Comparison of ENCODE assay signal across 10 cellular contexts in genomic region chr20:17615645-17616479, GRCh38. TPM values are rescaled to one million over a fixed set of nuclear protein-coding genes. Genes with fewer than 3 reads are reported as not detected.
DNase-seq lines count a peak whose midpoint lies in the region; ATAC-seq, FAIRE-seq and TF ChIP-seq lines count a peak whose summit lies in the region.
"Had no signal": no experiment of that assay in that cellular context is flagged by ENCODE, and none has a peak within 500 bp of the region (broad histone marks: within the 10 kb centered on the region; RNA-seq: fewer than 3 reads in every experiment).

No MANE protein-coding gene starts in this region.

- no peak overlapping the region for H3K18ac ChIP-seq in H1 (ENCODE audit: extremely low read depth, low read length)

- no peak for TF ChIP-seq POLR2A in H1 (IDR thresholded peaks at IDR 0.05; ENCODE audit: control extremely low read depth in 1 of 2, low read depth in 2 of 2, low read length in 2 of 2)
- no peak for TF ChIP-seq POLR2A in prostate gland (IDR thresholded peaks at IDR 0.05)

- H3K14ac ChIP-seq in H1 (ENCODE audit: insufficient read length), result no peak overlapping the region

- peak overlapping the region; percentile 57; the same call in 1 of the 2 replicates for H4K8ac ChIP-seq in H1 (ENCODE audit: extremely low read depth, insufficient read depth, low read length)

- no peak for TF ChIP-seq EP300 in H1 (IDR thresholded peaks at IDR 0.05; ENCODE audit: borderline replicate concordance in 1 of 2, low read depth in 2 of 2, low read length in 2 of 2)

- no peak overlapping the region for H2AFZ ChIP-seq in DND-41 (ENCODE audit: low read depth, low read length)
- H2AFZ ChIP-seq in H1 (ENCODE audit: low read length), result no peak overlapping the region

- no peak overlapping the region for H2BK15ac ChIP-seq in H1 (ENCODE audit: low read length)

- no peak overlapping the region for H4K5ac ChIP-seq in H1 (ENCODE audit: insufficient read length, low read depth, low read length)

- 88% methylated on average over 22 of the region's 22 CpGs; no CpG with 5 or more reads in 1 of the 2 experiments for WGBS in H1 (ENCODE audit: extremely low coverage in 1 of 2, insufficient coverage in 1 of 2, insufficient read length in 1 of 2, insufficient replicate concordance in 2 of 2, low coverage in 1 of 2, low lambda C conversion rate in 2 of 2, missing lambda C conversion rate in 1 of 2), 2 experiments
- WGBS in prostate gland, result 63% methylated on average over 22 of the region's 22 CpGs

- H3K4ac ChIP-seq in H1 (replicated peaks; ENCODE audit: insufficient read length, low read depth, low read length), result no peak overlapping the region

- no peak for TF ChIP-seq CTCF in DND-41 (IDR thresholded peaks at IDR 0.05; ENCODE audit: borderline replicate concordance, extremely low read depth, low read length, poor library complexity, severe bottlenecking)
- no peak for TF ChIP-seq CTCF in H1 (IDR thresholded peaks at IDR 0.05; ENCODE audit: control extremely low read depth in 1 of 3, insufficient read depth in 1 of 3, low read depth in 1 of 3, low read length in 3 of 3)
- TF ChIP-seq CTCF in prostate gland (IDR thresholded peaks at IDR 0.05), result no peak

- no peak overlapping the region for H2AK5ac ChIP-seq in H1 (ENCODE audit: low read depth, low read length)

- H3K27me3 ChIP-seq in DND-41 (ENCODE audit: insufficient read depth, low read length, poor library complexity), result no peaks in the 10 kb centered on the region
- H3K27me3 ChIP-seq in H1 (replicated peaks in 1 of 4; ENCODE audit: control insufficient read depth in 3 of 4, extremely low read depth in 1 of 4, insufficient read depth in 3 of 4, low read length in 3 of 4), result no peaks in the 10 kb centered on the region
- H3K27me3 ChIP-seq in prostate gland (replicated peaks; ENCODE audit: insufficient read depth), result no peaks in the 10 kb centered on the region

- H2BK12ac ChIP-seq in H1 (ENCODE audit: low read depth, low read length), result no peak overlapping the region

- H2BK5ac ChIP-seq in H1 (ENCODE audit: low read depth, low read length), result no peak overlapping the region

- H3K4me1 ChIP-seq in DND-41 (ENCODE audit: insufficient read depth, low read length) (no peaks in the 10 kb centered on the region), H1 (replicated peaks in 1 of 4; ENCODE audit: control insufficient read depth in 3 of 4, insufficient read depth in 4 of 4, low read length in 3 of 4) (peaks cover 0 to 4% (median 1%) of the 10 kb centered on the region in 4 experiments; a peak in 3 of 7 replicates), prostate gland (replicated peaks) (peaks cover 8% of the 10 kb centered on the region)

- H3K4me3 ChIP-seq in DND-41 (ENCODE audit: low read depth in 1 of 2, low read length in 2 of 2), result no peak overlapping the region
- H3K4me3 ChIP-seq in H1 (ENCODE audit: extremely low read depth in 1 of 4, insufficient read depth in 2 of 4, low read depth in 3 of 4, low read length in 4 of 4), result no peak overlapping the region
- no peak overlapping the region for H3K4me3 ChIP-seq in prostate gland

- intact Hi-C loops in prostate gland (cut with DNase I), result no loop called here

- peaks cover 60% of the 10 kb centered on the region for H3K36me3 ChIP-seq in DND-41 (ENCODE audit: insufficient read depth, low read length)
- H3K36me3 ChIP-seq in H1 (ENCODE audit: control insufficient read depth in 2 of 4, insufficient read depth in 4 of 4, low read length in 3 of 4), result peaks cover 5 to 34% (median 18%) of the 10 kb centered on the region in 4 experiments; a peak in 7 of 8 replicates
- H3K36me3 ChIP-seq in prostate gland, result peaks cover 3 to 17% of the 10 kb centered on the region in 2 donors

- DNase-seq in DND-41 (peak; percentile 3), NCI-H1092 (lab: John Stamatoyannopoulos, UW) (peak; percentile 33), H1 (ENCODE audit: low read depth in 1 of 2, low spot score in 2 of 2) (no peak), prostate gland (ENCODE audit: low spot score) (no peak), RKO (ENCODE audit: low spot score) (no peak)
- DNase-seq: activated gamma-delta T cell, DMS79 treated with DMSO at 0.1 percent for 48 hours had no signal

- H2BK20ac ChIP-seq in H1 (ENCODE audit: low read length), result no peak overlapping the region

- POLR2A ChIA-PET in H1 (lab: Charles Lee; ENCODE audit: partially characterized antibody), result interaction anchor here (0.7 to 1.6 kb wide), 3 partner anchors 70 to 85 kb away, joined by 3 to 5 read pairs (median 3); partner anchors contain the start of gene BFSP1

- no peak overlapping the region for H2BK120ac ChIP-seq in H1 (replicated peaks; ENCODE audit: low read depth, low read length)

- ATAC-seq in DND-41 (ENCODE audit: insufficient read depth, low read depth) (no peak), HG02938 (IDR thresholded peaks at IDR 0.05; ENCODE audit: unreplicated experiment) (no peak), GM18909 (IDR thresholded peaks at IDR 0.05; ENCODE audit: poor library complexity, unreplicated experiment) (no peak), GM18502 (IDR thresholded peaks at IDR 0.05; ENCODE audit: poor library complexity, unreplicated experiment) (no peak)

- FAIRE-seq in H1 (lab: Jason Lieb, UNC), result no peak

- H3K9ac ChIP-seq in DND-41 (ENCODE audit: low read depth, low read length) (no peak overlapping the region), H1 (replicated peaks in 1 of 4; ENCODE audit: extremely low read depth in 1 of 4, low read depth in 3 of 4, low read length in 3 of 4) (no peak overlapping the region)

- no peak for TF ChIP-seq RAD21 in H1 (IDR thresholded peaks at IDR 0.05 in 1 of 2, conservative IDR thresholded peaks at IDR 0.05 in 1 of 2; ENCODE audit: low read depth in 2 of 2, low read length in 2 of 2)

- H3K79me2 ChIP-seq in DND-41 (ENCODE audit: insufficient read depth, low read length) (no peaks in the 10 kb centered on the region), H1 (ENCODE audit: control insufficient read depth in 1 of 2, insufficient read depth in 2 of 2, low read length in 2 of 2) (no peaks in the 10 kb centered on the region)

- no peaks in the 10 kb centered on the region for H3K9me3 ChIP-seq in DND-41 (ENCODE audit: insufficient read depth, low read length, severe bottlenecking)
- H3K9me3 ChIP-seq in H1 (ENCODE audit: insufficient read depth in 2 of 2, low read depth in 1 of 2, low read length in 1 of 2), result no peaks in the 10 kb centered on the region
- no peaks in the 10 kb centered on the region for H3K9me3 ChIP-seq in prostate gland

- H3K4me2 ChIP-seq in DND-41 (ENCODE audit: insufficient read depth, low read length) (no peak overlapping the region), H1 (ENCODE audit: insufficient read depth in 1 of 2, low read depth in 2 of 2, low read length in 2 of 2) (no peak overlapping the region)

- H3K27ac ChIP-seq in DND-41 (ENCODE audit: low read length), result no peak overlapping the region
- H3K27ac ChIP-seq in H1 (ENCODE audit: low read depth, low read length), result no peak overlapping the region
- peak overlapping the region; percentile 74 to 75 for H3K27ac ChIP-seq in prostate gland

- no peak overlapping the region for H4K91ac ChIP-seq in H1 (replicated peaks; ENCODE audit: insufficient read length, low read length)

- H3K23ac ChIP-seq in H1 (ENCODE audit: insufficient read length), result no peak overlapping the region

- no peaks in the 10 kb centered on the region for H3K23me2 ChIP-seq in H1 (ENCODE audit: low read depth, low read length)

- H3K56ac ChIP-seq in H1 (replicated peaks; ENCODE audit: insufficient read length, low read depth, low read length), result no peak overlapping the region

- H4K20me1 ChIP-seq in DND-41 (ENCODE audit: insufficient read depth, low read length) (peaks cover 13% of the 10 kb centered on the region; the same call in 1 of the 2 replicates), H1 (replicated peaks in 1 of 2; ENCODE audit: control insufficient read depth in 1 of 2, insufficient read depth in 2 of 2, low read length in 2 of 2) (peaks cover 4 to 6% of the 10 kb centered on the region in 2 experiments)

- no peaks in the 10 kb centered on the region for H3K79me1 ChIP-seq in H1 (ENCODE audit: low read depth, low read length)

- CTCF ChIA-PET in H1 (lab: Charles Lee; ENCODE audit: partially characterized antibody), result interaction anchor here (0.6 to 10.0 kb wide), 16 partner anchors 10 to 371 kb away, joined by 3 to 114 read pairs (median 10); partner anchors contain the start of genes BFSP1 and DSTN

TF ChIP-seq in H1, 55 proteins besides CTCF, POLR2A, EP300 and RAD21:
- TF ChIP-seq CREB1 (IDR thresholded peaks at IDR 0.05), result no peak
- TF ChIP-seq BRCA1 (IDR thresholded peaks at IDR 0.05; ENCODE audit: low read depth, low read length), result no peak
- TF ChIP-seq MAFK (IDR thresholded peaks at IDR 0.05; ENCODE audit: low read depth, low read length), result no peak
- TF ChIP-seq PHF8 (conservative IDR thresholded peaks at IDR 0.05; ENCODE audit: low read depth, low read length), result no peak
- no peak for TF ChIP-seq POU5F1 (IDR thresholded peaks at IDR 0.05; ENCODE audit: low read depth, low read length)

RNA-seq across cellular contexts. Expression of gene DSTN, which starts 46.0 kb away (rescaled TPM):
- total RNA-seq in H1 (2021; fragmentation: NEBNext Ultra II Directional; extraction: Animal tissue kit (Norgen Biotek cat#: 25700)), result 208 TPM in 2 replicates
- 21.9 and 43.3 TPM in 2 replicates for polyA plus RNA-seq in H1 (2011; rRNA removed)
- polyA plus RNA-seq in H1 (2011; cell fraction: cytosol; rRNA removed), result 48.1 TPM
- polyA plus RNA-seq in H1 (2011; cell fraction: nucleus; rRNA removed), result 26.3 TPM
- polyA plus RNA-seq in H1 (2012, experiment 1 of 2), result 138 to 228 TPM (median 144 TPM) in 4 replicates
- polyA plus RNA-seq in H1 (2012, experiment 2 of 2), result 78.5 TPM
- 327 TPM for polyA plus RNA-seq in H1 (2013, experiment 1 of 2)
- 333 TPM for polyA plus RNA-seq in H1 (2013, experiment 2 of 2)
- 9.6 and 10.5 TPM in 2 replicates for polyA minus RNA-seq in H1 (2011; rRNA and poly(A)+ RNA removed)
- polyA minus RNA-seq in H1 (2011; cell fraction: cytosol; rRNA and poly(A)+ RNA removed), result 25.1 TPM
- 17.0 TPM for polyA minus RNA-seq in H1 (2011; cell fraction: nucleus; rRNA and poly(A)+ RNA removed)
- 100 to 1,000 TPM; 284 to 559 TPM for total RNA-seq in prostate gland

Comparison
In these comparisons a context has a peak if more than half of its experiments do, and no peak if none do; other contexts are left out.
1. DNase-seq: peak in DND-41 (single experiment) and NCI-H1092 (single experiment); none in H1 (0 of 2), prostate gland (single experiment) and RKO (single experiment).
2. H3K27ac ChIP-seq: peak in prostate gland (2 of 2); none in DND-41 (single experiment) and H1 (single experiment).